Comparison of ENCODE assay signal across 19 cellular contexts in the genomic region with DNA sequence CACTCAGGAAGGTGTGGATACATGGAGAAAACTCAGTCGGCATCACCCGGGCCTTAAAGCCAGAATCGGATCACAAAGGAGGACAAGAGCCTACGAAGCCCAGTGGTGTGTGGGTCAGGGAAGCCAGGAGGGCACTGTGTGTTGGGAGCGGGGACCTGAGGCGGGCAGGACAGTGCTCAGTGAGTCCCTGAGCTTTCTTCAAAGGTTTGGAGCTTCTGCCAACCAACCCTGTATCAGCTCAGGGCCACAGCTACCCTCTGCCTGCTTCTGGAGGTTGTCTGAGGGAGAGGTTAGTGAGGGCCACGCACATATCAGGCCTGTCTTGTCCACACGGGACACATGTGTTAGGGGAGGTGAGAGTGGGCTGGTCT. TPM values are rescaled to one million over a fixed set of nuclear protein-coding genes. Genes with fewer than 3 reads are reported as not detected.
DNase-seq lines count a peak whose midpoint lies in the region; ATAC-seq and TF ChIP-seq lines count a peak whose summit lies in the region.
"Had no signal": no experiment of that assay in that cellular context is flagged by ENCODE, and none has a peak within 500 bp of the region (broad histone marks: within the 10 kb centered on the region; RNA-seq: fewer than 3 reads in every experiment).

No MANE protein-coding gene starts in this region.

- no peaks in the 10 kb centered on the region for H3K27me3 ChIP-seq in heart right ventricle
- H3K27me3 ChIP-seq: BLaER1 had no signal

- H3K27me3 Mint-ChIP-seq in endothelial cell (ENCODE audit: unreplicated experiment): peaks cover 28% of the 10 kb centered on the region

- peak overlapping the region; percentile 84 for H3K27ac Mint-ChIP-seq in endothelial cell (ENCODE audit: unreplicated experiment)
- H3K27ac Mint-ChIP-seq: CD4-positive, alpha-beta memory T cell had no signal

- ATAC-seq in heart right ventricle (no peak), left ventricle myocardium superior (no peak)
- ATAC-seq: HCT116 had no signal

- no peak overlapping the region for H3K4me3 ChIP-seq in heart right ventricle
- H3K4me3 ChIP-seq: BLaER1, GM23248, PC-9 had no signal

- peaks cover 58% of the 10 kb centered on the region for H3K36me3 Mint-ChIP-seq in endothelial cell (ENCODE audit: low read depth, unreplicated experiment)
- H3K36me3 Mint-ChIP-seq: CD4-positive, alpha-beta memory T cell; IgD-negative memory B cell had no signal

- H3K4me1 ChIP-seq in heart right ventricle: peaks cover 36 to 76% (median 56%) of the 10 kb centered on the region in 9 donors

- H3K4me1 Mint-ChIP-seq in endothelial cell (ENCODE audit: unreplicated experiment): peaks cover 71% of the 10 kb centered on the region

- H3K27ac ChIP-seq in heart right ventricle: peak overlapping the region in 8 of 10 donors; percentile 49 to 96 (median 90)
- H3K27ac ChIP-seq: BLaER1, GM23248, PC-9 had no signal

- peak overlapping the region; percentile 75 for H3K4me3 Mint-ChIP-seq in endothelial cell (ENCODE audit: unreplicated experiment)
- H3K4me3 Mint-ChIP-seq: CD4-positive, alpha-beta memory T cell; IgD-negative memory B cell had no signal

- H3K9me3 ChIP-seq in heart right ventricle: no peaks in the 10 kb centered on the region
- H3K9me3 ChIP-seq: BLaER1 had no signal

- TF ChIP-seq CTCF in heart right ventricle (IDR thresholded peaks at IDR 0.05) (no peak), endothelial cell (IDR thresholded peaks at IDR 0.05; ENCODE audit: unreplicated experiment) (no peak)

- intact Hi-C loops in heart right ventricle (cut with DNase I): loop anchor here in 7 of 10 donors (2.0 to 10.0 kb wide), 8 partner anchors 39 to 351 kb away; a partner anchor contains a TSS
- intact Hi-C loops in left ventricle myocardium superior (cut with micrococcal nuclease): loop anchor here (5.0 to 10.0 kb wide), 2 partner anchors 43 to 211 kb away; no protein-coding TSS in a partner anchor
- intact Hi-C loops in posterior vena cava (cut with DNase I): loop anchor here (5.0 kb wide), 2 partner anchors 38 to 203 kb away; no protein-coding TSS in a partner anchor

- DNase-seq in heart right ventricle: no peak
- no peak for DNase-seq in left ventricle myocardium superior
- no peak for DNase-seq in endothelial cell (ENCODE audit: low spot score)
- DNase-seq in posterior vena cava (ENCODE audit: low spot score): peak; percentile 66
- DNase-seq in T1000 (lab: John Stamatoyannopoulos, UW): no peak
- no peak for DNase-seq in Ammon's horn (ENCODE audit: low spot score)
- no peak for DNase-seq in amniotic stem cell (lab: John Stamatoyannopoulos, UW)
- DNase-seq: CD4-positive, alpha-beta memory T cell; DMS153; GDM1; GM23248; Karpas-422; NCI-H1417 treated with DMSO at 0.1 percent for 48 hours; NCI-H1930; NCI-H526 treated with DMSO at 0.1 percent for 48 hours; PC-9 had no signal

- no peaks in the 10 kb centered on the region for H3K9me3 Mint-ChIP-seq in endothelial cell (ENCODE audit: unreplicated experiment)
- H3K9me3 Mint-ChIP-seq: CD4-positive, alpha-beta memory T cell; IgD-negative memory B cell had no signal

- 63 to 65% methylated on average over 8 of the region's 8 CpGs for WGBS in heart right ventricle, 2 donors

- H3K36me3 ChIP-seq in heart right ventricle: peaks cover 0 to 30% (median 0%) of the 10 kb centered on the region in 9 donors
- H3K36me3 ChIP-seq: BLaER1 had no signal

RNA-seq across cellular contexts. Expression of a gene that starts 52.4 kb away (rescaled TPM):
- total RNA-seq in heart right ventricle (100 to 1,000 TPM in 1 of 10 donors, 10 to 100 TPM in 9; 48.3 to 100 (median 71.9) TPM), left ventricle myocardium superior (49.2 TPM), endothelial cell (ENCODE audit: unreplicated experiment) (566 TPM), posterior vena cava (10 to 100 TPM; 42.1 to 46.8 TPM)
- polyA plus RNA-seq in heart right ventricle: 10 to 100 TPM; 20.6 to 29.8 TPM
- polyA plus RNA-seq: CD4-positive, alpha-beta memory T cell had no signal
